Comparison of ENCODE assay signal across 8 cellular contexts in genomic region chr18:27599202-27599829, GRCh38.
DNase-seq lines count a peak whose midpoint lies in the region; ATAC-seq, FAIRE-seq and TF ChIP-seq lines count a peak whose summit lies in the region.

No MANE protein-coding gene starts in this region.

- no peaks in the 10 kb centered on the region for H3K36me3 ChIP-seq in bronchial epithelial cell (ENCODE audit: control insufficient read depth, insufficient read depth, low read length)
- H3K36me3 ChIP-seq in liver (ENCODE audit: control insufficient read depth in 4 of 4, insufficient read depth in 3 of 4, low read depth in 1 of 4, low read length in 3 of 4): no peaks in the 10 kb centered on the region
- no peaks in the 10 kb centered on the region for H3K36me3 ChIP-seq in upper lobe of right lung

- no peak overlapping the region for H3K9ac ChIP-seq in liver (ENCODE audit: low read depth in 1 of 2, low read length in 2 of 2)

- WGBS in liver: 78% methylated on average over 1 of the region's 1 CpG

- no peaks in the 10 kb centered on the region for H3K27me3 ChIP-seq in bronchial epithelial cell (ENCODE audit: control insufficient read depth, insufficient read depth, low read length)
- H3K27me3 ChIP-seq in liver (ENCODE audit: control insufficient read depth in 4 of 4, insufficient read depth in 4 of 4, low read length in 3 of 4): no peaks in the 10 kb centered on the region
- H3K27me3 ChIP-seq in upper lobe of right lung: no peaks in the 10 kb centered on the region

- TF ChIP-seq CTCF in bronchial epithelial cell (IDR thresholded peaks at IDR 0.05; ENCODE audit: insufficient read depth, low read length, severe bottlenecking): peak; percentile 86
- TF ChIP-seq CTCF in liver (IDR thresholded peaks at IDR 0.05; ENCODE audit: low read depth, low read length, missing input control): peak; percentile 90
- TF ChIP-seq CTCF in upper lobe of right lung (IDR thresholded peaks at IDR 0.05): peak; percentile 78

- H3K9me3 ChIP-seq in liver (ENCODE audit: control insufficient read depth in 4 of 4, low read length in 3 of 4) (peaks cover 0 to 2% (median 0%) of the 10 kb centered on the region in 4 donors), upper lobe of right lung (no peaks in the 10 kb centered on the region)

- ATAC-seq in GM19395 (IDR thresholded peaks at IDR 0.05; ENCODE audit: unreplicated experiment) (peak; percentile 88), HG03565 (IDR thresholded peaks at IDR 0.05; ENCODE audit: unreplicated experiment) (peak; percentile 74), upper lobe of right lung (peak; percentile 78)

- FAIRE-seq in bronchial epithelial cell (lab: Jason Lieb, UNC): no peak

- H3K4me1 ChIP-seq in liver (ENCODE audit: control insufficient read depth in 4 of 4, insufficient read depth in 4 of 4, low read length in 3 of 4): peaks cover 0 to 2% (median 0%) of the 10 kb centered on the region in 4 donors
- H3K4me1 ChIP-seq in upper lobe of right lung: no peaks in the 10 kb centered on the region

- H3K27ac ChIP-seq in liver (ENCODE audit: low read depth in 1 of 2, low read length in 2 of 2) (no peak overlapping the region), upper lobe of right lung (no peak overlapping the region)

- intact Hi-C loops in upper lobe of right lung (cut with DNase I): no loop called here

- DNase-seq in DMS79 treated with DMSO at 0.1 percent for 48 hours (lab: John Stamatoyannopoulos, UW) (peak; percentile 8), DMS79 (lab: John Stamatoyannopoulos, UW) (no peak), NCI-H82 (lab: John Stamatoyannopoulos, UW) (peak; percentile 78), bronchial epithelial cell (ENCODE audit: low read depth) (peak; percentile 38), upper lobe of right lung (no peak)

- no peak overlapping the region for H3K4me3 ChIP-seq in bronchial epithelial cell (ENCODE audit: low read depth, low read length)
- no peak overlapping the region for H3K4me3 ChIP-seq in liver (ENCODE audit: low read depth in 1 of 3, low read length in 3 of 3)
- H3K4me3 ChIP-seq in upper lobe of right lung: no peak overlapping the region

- peak; percentile 91 to 95 for TF ChIP-seq RAD21 in liver (IDR thresholded peaks at IDR 0.05)

TF ChIP-seq in liver, 16 proteins besides CTCF, POLR2A, EP300 and RAD21:
- TF ChIP-seq RXRA (IDR thresholded peaks at IDR 0.05) (no peak), HNF4A (conservative IDR thresholded peaks at IDR 0.05) (no peak), FOXA1 (IDR thresholded peaks at IDR 0.05) (no peak), YY1 (IDR thresholded peaks at IDR 0.05) (no peak), MAX (IDR thresholded peaks at IDR 0.05) (no peak), TAF1 (conservative IDR thresholded peaks at IDR 0.05) (no peak), JUND (IDR thresholded peaks at IDR 0.05) (no peak), ATF3 (IDR thresholded peaks at IDR 0.05) (no peak), SP1 (IDR thresholded peaks at IDR 0.05) (no peak), NR2F2 (IDR thresholded peaks at IDR 0.05) (no peak)

Comparison
In these comparisons a context has a peak if more than half of its experiments do, and no peak if none do; other contexts are left out.
1. DNase-seq: peak in DMS79 treated with DMSO at 0.1 percent for 48 hours (single experiment), NCI-H82 (single experiment) and bronchial epithelial cell (single experiment); none in DMS79 (single experiment) and upper lobe of right lung (single experiment).
2. Peak in every context shown above with its lines, with median percentiles within 50 percentile points of each other: ATAC-seq and CTCF ChIP-seq.